ENCODE assay signal across 8 cellular contexts in genomic region chr12:49322708-49323523, GRCh38. TPM values are rescaled to one million over a fixed set of nuclear protein-coding genes. Genes with fewer than 3 reads are reported as not detected.
DNase-seq lines count a peak whose midpoint lies in the region; ATAC-seq and TF ChIP-seq lines count a peak whose summit lies in the region.

Gene TROAP (plus strand): TSS chr12:49323255. CDS start chr12:49323609, 354 bp downstream.

- H3K4me1 Mint-ChIP-seq in activated naive CD4-positive, alpha-beta T cell treated with anti-CD3 and anti-CD28 coated beads, Interleukin-2, amount 50 U/mL, for 24 hours = peaks cover 21% of the 10 kb centered on the region
- H3K4me1 Mint-ChIP-seq in glutamatergic neuron (ENCODE audit: low read depth, unreplicated experiment) = peaks cover 6% of the 10 kb centered on the region

- peak within 1 kb of the TSS; percentile 96 for H3K4me3 Mint-ChIP-seq in activated naive CD4-positive, alpha-beta T cell treated with anti-CD3 and anti-CD28 coated beads, Interleukin-2, amount 50 U/mL, for 24 hours
- H3K4me3 Mint-ChIP-seq in glutamatergic neuron (ENCODE audit: unreplicated experiment) = peak within 1 kb of the TSS; percentile 99

- peak within 1 kb of the TSS; percentile 87 for H3K27ac Mint-ChIP-seq in activated naive CD4-positive, alpha-beta T cell treated with anti-CD3 and anti-CD28 coated beads, Interleukin-2, amount 50 U/mL, for 24 hours
- peak within 1 kb of the TSS; percentile 64 for H3K27ac Mint-ChIP-seq in glutamatergic neuron (ENCODE audit: unreplicated experiment)

- H3K27ac ChIP-seq in osteoblast (ENCODE audit: low read depth, low read length) = peak within 1 kb of the TSS; percentile 65
- peak within 1 kb of the TSS; percentile 53 for H3K27ac ChIP-seq in thymus (ENCODE audit: low read depth)

- peak; percentile 83 for TF ChIP-seq POLR2A in GM10847 (IDR thresholded peaks at IDR 0.05; ENCODE audit: extremely low read depth, insufficient read length)

- H3K36me3 ChIP-seq in osteoblast (ENCODE audit: insufficient read depth, low read length) (no peaks in the 10 kb centered on the region), thymus (ENCODE audit: control insufficient read depth, insufficient read depth) (peaks cover 19% of the 10 kb centered on the region)

- peak; percentile 98 for ATAC-seq in HG02642 (IDR thresholded peaks at IDR 0.05; ENCODE audit: poor library complexity, unreplicated experiment)

- peak within 1 kb of the TSS; percentile 94 for H3K4me2 ChIP-seq in osteoblast (ENCODE audit: insufficient read depth, low read length)

- H2AFZ ChIP-seq in osteoblast (ENCODE audit: low read length) = peak within 1 kb of the TSS; percentile 100

- no peaks in the 10 kb centered on the region for H3K9me3 Mint-ChIP-seq in activated naive CD4-positive, alpha-beta T cell treated with anti-CD3 and anti-CD28 coated beads, Interleukin-2, amount 50 U/mL, for 24 hours
- H3K9me3 Mint-ChIP-seq in glutamatergic neuron (ENCODE audit: unreplicated experiment) = no peaks in the 10 kb centered on the region

- H3K9me3 ChIP-seq in osteoblast (ENCODE audit: low read depth, low read length) (no peaks in the 10 kb centered on the region), thymus (ENCODE audit: control insufficient read depth) (no peaks in the 10 kb centered on the region)

- H4K20me1 ChIP-seq in osteoblast (ENCODE audit: insufficient read depth, low read length) = no peaks in the 10 kb centered on the region

- H3K4me1 ChIP-seq in osteoblast (ENCODE audit: insufficient read depth, low read length) = peaks cover 19% of the 10 kb centered on the region
- peaks cover 11% of the 10 kb centered on the region for H3K4me1 ChIP-seq in thymus (ENCODE audit: control insufficient read depth, insufficient read depth, low read length)

- H3K27me3 ChIP-seq in osteoblast (ENCODE audit: insufficient read depth, low read length) (no peaks in the 10 kb centered on the region), thymus (ENCODE audit: control insufficient read depth, insufficient read depth) (no peaks in the 10 kb centered on the region)

- no peaks in the 10 kb centered on the region for H3K36me3 Mint-ChIP-seq in activated naive CD4-positive, alpha-beta T cell treated with anti-CD3 and anti-CD28 coated beads, Interleukin-2, amount 50 U/mL, for 24 hours
- H3K36me3 Mint-ChIP-seq in glutamatergic neuron (ENCODE audit: unreplicated experiment) = no peaks in the 10 kb centered on the region

- no peak for TF ChIP-seq CTCF in glutamatergic neuron (IDR thresholded peaks at IDR 0.05; ENCODE audit: partially characterized antibody, unreplicated experiment)
- TF ChIP-seq CTCF in osteoblast (IDR thresholded peaks at IDR 0.05; ENCODE audit: extremely low read depth, low read depth, low read length) = no peak

- under 1% methylated on average over 65 of the region's 65 CpGs for WGBS in thymus

- H3K4me3 ChIP-seq in osteoblast (ENCODE audit: insufficient read depth, low read length) (peak within 1 kb of the TSS; percentile 89), thymus (ENCODE audit: low read length) (peak within 1 kb of the TSS; percentile 79)

- H3K79me2 ChIP-seq in osteoblast (ENCODE audit: insufficient read depth, low read length) = peaks cover 15% of the 10 kb centered on the region

- H3K27me3 Mint-ChIP-seq in activated naive CD4-positive, alpha-beta T cell treated with anti-CD3 and anti-CD28 coated beads, Interleukin-2, amount 50 U/mL, for 24 hours = no peaks in the 10 kb centered on the region
- peaks cover 1% of the 10 kb centered on the region for H3K27me3 Mint-ChIP-seq in glutamatergic neuron (ENCODE audit: unreplicated experiment)

- DNase-seq in NCI-H1105 (lab: John Stamatoyannopoulos, UW) (peak; percentile 88), SKM-1 (lab: John Stamatoyannopoulos, UW; ENCODE audit: unreplicated experiment) (peak; percentile 69), glutamatergic neuron (peak; percentile 97), osteoblast (ENCODE audit: insufficient read length, low spot score, missing footprints) (peak; percentile 99)

RNA-seq across cellular contexts. Expression of gene TROAP, which starts in this region (rescaled TPM):
- 11.7 TPM for total RNA-seq in glutamatergic neuron (ENCODE audit: unreplicated experiment)
- 2.5 and 3.5 TPM in 2 replicates for total RNA-seq in osteoblast
- 12.4 TPM for polyA plus RNA-seq in thymus

Comparison
In these comparisons a context has a peak if more than half of its experiments do, and no peak if none do; other contexts are left out.
1. Peak in every context shown above with its lines: DNase-seq, ATAC-seq, H3K4me3 ChIP-seq and H3K27ac ChIP-seq.